ENCODE assay signal across 18 cellular contexts in the genomic region with DNA sequence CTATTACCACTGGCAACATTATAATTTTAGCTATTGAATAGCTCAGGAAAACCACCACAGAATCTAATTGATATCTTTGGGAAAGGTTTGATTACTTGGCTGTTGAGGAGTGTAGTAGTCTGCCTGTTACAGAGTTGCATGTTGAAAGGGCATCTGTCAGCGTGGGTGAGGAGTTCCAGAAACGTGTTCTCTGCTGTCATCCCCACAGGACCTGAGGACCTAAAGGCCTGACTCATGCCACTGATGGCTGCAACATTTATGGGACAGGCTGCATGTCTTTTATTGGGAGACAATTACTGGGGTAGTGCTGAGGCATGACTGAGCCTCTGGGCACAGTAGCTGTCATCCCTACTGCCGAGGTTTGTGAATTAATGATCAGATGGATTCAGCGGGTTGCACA.
"Had no signal": no experiment of that assay in that cellular context is flagged by ENCODE, and none has a peak within 500 bp of the region (broad histone marks: within the 10 kb centered on the region; RNA-seq: fewer than 3 reads in every experiment).

No MANE protein-coding gene starts in this region.

- H3K27ac ChIP-seq: gastrocnemius medialis, left lung, prostate gland, right lobe of liver had no signal

- H3K4me3 ChIP-seq: gastrocnemius medialis, left lung, prostate gland, right lobe of liver had no signal

- H3K36me3 Mint-ChIP-seq: memory B cell; natural killer cell treated with Interleukin-12 subunit alpha and Interleukin-12 subunit beta and Interleukin-15 and Interleukin-18, amount 100 ng/mL, for 72 hours had no signal

- H3K9me3 Mint-ChIP-seq: activated CD4-positive, alpha-beta T cell treated with anti-CD3 and anti-CD28 coated beads, Interleukin-2, amount 10 ng/mL, durations not matched to agents 24 days and 14 days; activated T-helper 17 cell treated with anti-CD3 and anti-CD28 coated beads, Interleukin-2, amount 50 U/mL, for 72 hours; effector memory CD8-positive, alpha-beta T cell; memory B cell; stimulated activated naive CD8-positive, alpha-beta T cell treated with anti-CD3 and anti-CD28 coated beads, Interleukin-15, amount 100 ng/mL, for 72 hours had no signal

- H3K27me3 ChIP-seq: gastrocnemius medialis, left lung, right lobe of liver had no signal

- ATAC-seq: activated T-helper 17 cell treated with anti-CD3 and anti-CD28 coated beads, Interleukin-2, amount 50 U/mL, for 72 hours; effector memory CD8-positive, alpha-beta T cell; gastrocnemius medialis; left lung; natural killer cell treated with Interleukin-12 subunit alpha and Interleukin-12 subunit beta and Interleukin-15 and Interleukin-18, amount 100 ng/mL, for 72 hours; right lobe of liver; stimulated activated naive CD8-positive, alpha-beta T cell treated with anti-CD3 and anti-CD28 coated beads, Interleukin-15, amount 100 ng/mL, for 72 hours; T-helper 17 cell had no signal

- H3K4me1 Mint-ChIP-seq: activated B cell treated with CpG ODN at 0.5 μM for 24 hours; activated CD4-positive, alpha-beta T cell treated with anti-CD3 and anti-CD28 coated beads, Interleukin-2, amount 10 ng/mL, durations not matched to agents 24 days and 14 days; activated T-helper 17 cell treated with anti-CD3 and anti-CD28 coated beads, Interleukin-2, amount 50 U/mL, for 72 hours; memory B cell; T-helper 17 cell had no signal

- H3K4me3 Mint-ChIP-seq: activated B cell treated with CpG ODN at 0.5 μM for 24 hours; activated CD4-positive, alpha-beta T cell treated with anti-CD3 and anti-CD28 coated beads, Interleukin-2, amount 10 ng/mL, durations not matched to agents 24 days and 14 days; activated T-helper 17 cell treated with anti-CD3 and anti-CD28 coated beads, Interleukin-2, amount 50 U/mL, for 72 hours; effector memory CD8-positive, alpha-beta T cell; memory B cell; natural killer cell treated with Interleukin-12 subunit alpha and Interleukin-12 subunit beta and Interleukin-15 and Interleukin-18, amount 100 ng/mL, for 72 hours; stimulated activated naive CD8-positive, alpha-beta T cell treated with anti-CD3 and anti-CD28 coated beads, Interleukin-15, amount 100 ng/mL, for 72 hours; T-helper 17 cell; type B pancreatic cell had no signal

- H3K27ac Mint-ChIP-seq: activated B cell treated with CpG ODN at 0.5 μM for 24 hours; activated CD4-positive, alpha-beta T cell treated with anti-CD3 and anti-CD28 coated beads, Interleukin-2, amount 10 ng/mL, durations not matched to agents 24 days and 14 days; activated T-helper 17 cell treated with anti-CD3 and anti-CD28 coated beads, Interleukin-2, amount 50 U/mL, for 72 hours; effector memory CD8-positive, alpha-beta T cell; memory B cell; natural killer cell treated with Interleukin-12 subunit alpha and Interleukin-12 subunit beta and Interleukin-15 and Interleukin-18, amount 100 ng/mL, for 72 hours; stimulated activated naive CD8-positive, alpha-beta T cell treated with anti-CD3 and anti-CD28 coated beads, Interleukin-15, amount 100 ng/mL, for 72 hours; T-helper 17 cell; type B pancreatic cell had no signal

- DNase-seq: activated B cell treated with CpG ODN at 0.5 μM for 24 hours; activated CD4-positive, alpha-beta T cell treated with anti-CD3 and anti-CD28 coated beads, Interleukin-2, amount 10 ng/mL, durations not matched to agents 24 days and 14 days; activated CD8-positive, alpha-beta memory T cell treated with anti-CD3 and anti-CD28 coated beads for 24 hours; activated naive CD4-positive, alpha-beta T cell treated with Interleukin-2 at 50 U/mL for 16 hours; aorta; dermis blood vessel endothelial cell; effector memory CD8-positive, alpha-beta T cell; gastrocnemius medialis; left lung; right lobe of liver; stimulated activated CD4-positive, alpha-beta T cell treated with anti-CD3 and anti-CD28 coated beads, Interleukin-1b, Interleukin-23, amount 100 ng/mL, for 48 hours; stimulated activated naive CD8-positive, alpha-beta T cell treated with anti-CD3 and anti-CD28 coated beads, Interleukin-15, amount 100 ng/mL, for 72 hours; T-helper 17 cell had no signal

- H3K4me1 ChIP-seq: gastrocnemius medialis, left lung, prostate gland, right lobe of liver had no signal

- H3K27me3 Mint-ChIP-seq: activated B cell treated with CpG ODN at 0.5 μM for 24 hours; activated CD4-positive, alpha-beta T cell treated with anti-CD3 and anti-CD28 coated beads, Interleukin-2, amount 10 ng/mL, durations not matched to agents 24 days and 14 days; effector memory CD8-positive, alpha-beta T cell; memory B cell; natural killer cell treated with Interleukin-12 subunit alpha and Interleukin-12 subunit beta and Interleukin-15 and Interleukin-18, amount 100 ng/mL, for 72 hours; T-helper 17 cell; type B pancreatic cell had no signal

- H3K36me3 ChIP-seq: gastrocnemius medialis, left lung, prostate gland, right lobe of liver had no signal

- H3K9me3 ChIP-seq: gastrocnemius medialis, left lung, prostate gland, right lobe of liver had no signal
